ENCODE assay signal across 16 cellular contexts in the genomic region with DNA sequence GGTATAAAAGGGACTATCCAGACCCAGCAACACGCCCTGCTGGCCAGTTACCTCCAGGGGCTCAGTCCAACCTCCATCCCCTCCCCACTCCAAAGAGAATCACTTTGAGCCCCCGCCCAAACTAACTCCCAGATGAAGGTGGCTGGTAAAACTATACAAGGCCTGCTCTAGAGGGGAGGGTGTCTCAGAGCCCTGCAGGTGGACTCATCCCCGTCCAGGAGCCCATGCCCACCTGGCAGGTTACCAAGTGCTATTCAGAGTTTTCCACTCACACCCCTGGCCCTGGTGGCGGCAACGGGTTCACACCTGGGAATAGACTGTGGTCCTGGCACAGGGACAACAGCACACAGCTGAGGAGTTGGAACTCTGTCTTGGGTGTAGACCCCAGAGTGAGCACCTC. TPM values are rescaled to one million over a fixed set of nuclear protein-coding genes. Genes with fewer than 3 reads are reported as not detected.
A peak's percentile ranks its signal among the peaks of the same experiment; 100 is the strongest.
DNase-seq lines count a peak whose midpoint lies in the region; ATAC-seq and TF ChIP-seq lines count a peak whose summit lies in the region.
"Had no signal": no experiment of that assay in that cellular context is flagged by ENCODE, and none has a peak within 500 bp of the region (broad histone marks: within the 10 kb centered on the region; RNA-seq: fewer than 3 reads in every experiment).

No MANE protein-coding gene starts in this region.

- ATAC-seq in RWPE2 (ENCODE audit: low read depth) (no peak), HG02870 (IDR thresholded peaks at IDR 0.05; ENCODE audit: unreplicated experiment) (no peak), GM19023 (IDR thresholded peaks at IDR 0.05; ENCODE audit: unreplicated experiment) (no peak)
- ATAC-seq: stimulated activated naive CD8-positive, alpha-beta T cell treated with anti-CD3 and anti-CD28 coated beads, Interleukin-15, Interleukin-2, amounts not matched to agents 100 U/mL and 50 U/mL, for 24 hours had no signal

- peaks cover 10% of the 10 kb centered on the region for H3K79me2 ChIP-seq in hepatocyte

- no peaks in the 10 kb centered on the region for H4K20me1 ChIP-seq in hepatocyte (ENCODE audit: insufficient read depth, poor library complexity, severe bottlenecking)

- no peak for TF ChIP-seq CTCF in RWPE2 (IDR thresholded peaks at IDR 0.05; ENCODE audit: poor library complexity, severe bottlenecking)
- no peak for TF ChIP-seq CTCF in hepatocyte (IDR thresholded peaks at IDR 0.05; ENCODE audit: poor library complexity)
- TF ChIP-seq CTCF in sigmoid colon (IDR thresholded peaks at IDR 0.05): no peak

- no peaks in the 10 kb centered on the region for H3K36me3 ChIP-seq in RWPE2 (ENCODE audit: low read depth)
- H3K36me3 ChIP-seq in hepatocyte (replicated peaks; ENCODE audit: insufficient read depth, low read depth): no peaks in the 10 kb centered on the region
- H3K36me3 ChIP-seq in sigmoid colon: peaks cover 42 to 78% (median 52%) of the 10 kb centered on the region in 4 donors

- intact Hi-C loops in sigmoid colon (cut with DNase I): no loop called here

- no peak for TF ChIP-seq POLR2A in sigmoid colon (IDR thresholded peaks at IDR 0.05)

- no peaks in the 10 kb centered on the region for H3K4me1 ChIP-seq in RWPE2 (ENCODE audit: insufficient read depth, poor library complexity, severe bottlenecking)
- H3K4me1 ChIP-seq in hepatocyte (ENCODE audit: insufficient read depth): peaks cover 44% of the 10 kb centered on the region
- peaks cover 0 to 42% (median 32%) of the 10 kb centered on the region in 4 donors for H3K4me1 ChIP-seq in sigmoid colon

- H3K9me3 ChIP-seq in RWPE2 (ENCODE audit: severe bottlenecking): no peaks in the 10 kb centered on the region
- H3K9me3 ChIP-seq in hepatocyte (ENCODE audit: low read depth): no peaks in the 10 kb centered on the region
- no peaks in the 10 kb centered on the region for H3K9me3 ChIP-seq in sigmoid colon

- no peak overlapping the region for H2AFZ ChIP-seq in hepatocyte

- H3K27ac ChIP-seq in RWPE2 (ENCODE audit: poor library complexity, severe bottlenecking) (no peak overlapping the region), hepatocyte (peak overlapping the region; percentile 84), sigmoid colon (peak overlapping the region; percentile 43 to 75 (median 70))
- H3K27ac ChIP-seq: HL-60 had no signal

- peak; percentile 27 for DNase-seq in COR-L47 (lab: John Stamatoyannopoulos, UW)
- peak; percentile 47 for DNase-seq in RWPE2 (ENCODE audit: low spot score)
- no peak for DNase-seq in hepatocyte (ENCODE audit: low spot score)
- no peak for DNase-seq in sigmoid colon
- no peak for DNase-seq in NCI-H446 (lab: John Stamatoyannopoulos, UW)
- DNase-seq in AG20443 (ENCODE audit: low spot score): no peak
- DNase-seq: activated CD8-positive, alpha-beta memory T cell treated with anti-CD3 and anti-CD28 coated beads, Interleukin-2, amount 50 U/mL, for 48 hours; activated naive CD8-positive, alpha-beta T cell treated with anti-CD3 and anti-CD28 coated beads for 36 hours; H9; Karpas-422; NCI-H187 treated with DMSO at 0.1 percent for 48 hours; NCI-H526; stimulated activated naive CD8-positive, alpha-beta T cell treated with anti-CD3 and anti-CD28 coated beads, Interleukin-15, Interleukin-2, amounts not matched to agents 100 U/mL and 50 U/mL, for 24 hours had no signal

- peak overlapping the region; percentile 56 for H3K4me2 ChIP-seq in hepatocyte

- H3K4me3 ChIP-seq in RWPE2 (ENCODE audit: severe bottlenecking) (no peak overlapping the region), hepatocyte (no peak overlapping the region), sigmoid colon (no peak overlapping the region)

- WGBS in hepatocyte (ENCODE audit: low lambda C conversion rate, missing lambda C conversion rate): 84% methylated on average over 5 of the region's 5 CpGs
- WGBS in sigmoid colon, 2 donors: 37 to 76% methylated on average over 5 of the region's 5 CpGs

- TF ChIP-seq EP300 in sigmoid colon (IDR thresholded peaks at IDR 0.05): no peak

- no peaks in the 10 kb centered on the region for H3K9me2 ChIP-seq in hepatocyte (replicated peaks; ENCODE audit: insufficient read depth)

- H3K27me3 ChIP-seq in RWPE2 (ENCODE audit: insufficient read depth, poor library complexity, severe bottlenecking) (no peaks in the 10 kb centered on the region), hepatocyte (no peaks in the 10 kb centered on the region), sigmoid colon (no peaks in the 10 kb centered on the region)

RNA-seq across cellular contexts. Expression of a gene that starts 29.0 kb away (rescaled TPM):
- total RNA-seq in hepatocyte (21.4 and 22.3 TPM in 2 replicates), sigmoid colon (10 to 100 TPM in 2 of 4 donors, 1 to 10 TPM in 2; 9.1 to 16.1 (median 12.5) TPM)
- polyA plus RNA-seq in hepatocyte (11.3 and 15.4 TPM in 2 replicates), sigmoid colon (10 to 100 TPM in 1 of 3 donors, 1 to 10 TPM in 2; 6.0 to 11.8 (median 9.0) TPM)

Comparison
In these comparisons a context has a peak if more than half of its experiments do, and no peak if none do; other contexts are left out.
1. DNase-seq: peak in COR-L47 (single experiment) and RWPE2 (single experiment); none in hepatocyte (single experiment), sigmoid colon (single experiment), NCI-H446 (0 of 2) and AG20443 (single experiment).